ENCODE assay signal across 17 cellular contexts in genomic region chr6:15534970-15535369, GRCh38.
DNase-seq lines count a peak whose midpoint lies in the region; ATAC-seq, FAIRE-seq and TF ChIP-seq lines count a peak whose summit lies in the region.
"Had no signal": no experiment of that assay in that cellular context is flagged by ENCODE, and none has a peak within 500 bp of the region (broad histone marks: within the 10 kb centered on the region; RNA-seq: fewer than 3 reads in every experiment).

No MANE protein-coding gene starts in this region.

- no peak overlapping the region for H3K4me3 Mint-ChIP-seq in activated naive CD8-positive, alpha-beta T cell
- no peak overlapping the region for H3K4me3 Mint-ChIP-seq in activated naive CD8-positive, alpha-beta T cell treated with anti-CD3 and anti-CD28 coated beads for 36 hours
- no peak overlapping the region for H3K4me3 Mint-ChIP-seq in stimulated activated naive B cell treated with anti-CD40 and anti-IgM and Interleukin-4, amounts not matched to agents 10 μg/mL and 1 μg/mL and 100 μg/mL, for 72 hours
- H3K4me3 Mint-ChIP-seq: activated naive CD8-positive, alpha-beta T cell treated with anti-CD3 and anti-CD28 coated beads, Interleukin-2, amount 10 ng/mL, durations not matched to agents 7 days and 5 days; T-cell had no signal

- DNase-seq in activated naive CD8-positive, alpha-beta T cell treated with anti-CD3 and anti-CD28 coated beads for 36 hours: no peak
- DNase-seq in SKM-1 (lab: John Stamatoyannopoulos, UW; ENCODE audit: unreplicated experiment): peak; percentile 80
- DNase-seq in kidney: no peak
- no peak for DNase-seq in stimulated activated naive B cell treated with anti-CD40 and anti-IgM and Interleukin-4, amounts not matched to agents 10 μg/mL and 1 μg/mL and 100 μg/mL, for 72 hours
- no peak for DNase-seq in cerebellum (ENCODE audit: low spot score)
- DNase-seq in GM03348 (ENCODE audit: low spot score): no peak
- DNase-seq in NAMALWA (ENCODE audit: low spot score): no peak
- DNase-seq: activated naive CD8-positive, alpha-beta T cell treated with anti-CD3 and anti-CD28 coated beads, Interleukin-2, amount 10 ng/mL, durations not matched to agents 7 days and 5 days; central memory CD4-positive, alpha-beta T cell; HCEC 1CT; NCI-H1436; Peyer's patch; stimulated activated CD4-positive, alpha-beta T cell treated with anti-CD3 and anti-CD28 coated beads, Interleukin-15, amount 100 ng/mL, for 24 hours; T-cell had no signal

- FAIRE-seq in kidney (lab: Jason Lieb, UNC): no peak
- FAIRE-seq: frontal cortex had no signal

- peak; percentile 97 to 99 for ATAC-seq in stimulated activated naive B cell treated with anti-CD40 and anti-IgM and Interleukin-4, amounts not matched to agents 10 μg/mL and 1 μg/mL and 100 μg/mL, for 72 hours (replicated peaks)
- ATAC-seq: T-cell had no signal

- intact Hi-C loops in kidney (cut with DNase I): no loop called here

- no peak for TF ChIP-seq CTCF in kidney (IDR thresholded peaks at IDR 0.05; ENCODE audit: borderline replicate concordance, extremely low read depth, insufficient read depth)

- peaks cover 4 to 7% of the 10 kb centered on the region in 2 donors for H3K36me3 ChIP-seq in kidney (ENCODE audit: control insufficient read depth in 1 of 2, insufficient read depth in 2 of 2, low read length in 2 of 2)

- no peaks in the 10 kb centered on the region for H3K27me3 Mint-ChIP-seq in activated naive CD8-positive, alpha-beta T cell
- H3K27me3 Mint-ChIP-seq in activated naive CD8-positive, alpha-beta T cell treated with anti-CD3 and anti-CD28 coated beads for 36 hours: no peaks in the 10 kb centered on the region
- no peaks in the 10 kb centered on the region for H3K27me3 Mint-ChIP-seq in stimulated activated naive B cell treated with anti-CD40 and anti-IgM and Interleukin-4, amounts not matched to agents 10 μg/mL and 1 μg/mL and 100 μg/mL, for 72 hours
- H3K27me3 Mint-ChIP-seq: activated naive CD8-positive, alpha-beta T cell treated with anti-CD3 and anti-CD28 coated beads, Interleukin-2, amount 10 ng/mL, durations not matched to agents 7 days and 5 days; T-cell had no signal

- H3K4me1 ChIP-seq in kidney (ENCODE audit: control insufficient read depth in 1 of 2, insufficient read depth in 1 of 2, low read depth in 1 of 2, low read length in 2 of 2): peaks cover 9 to 18% of the 10 kb centered on the region in 2 donors
- H3K4me1 ChIP-seq: parathyroid adenoma, Peyer's patch had no signal

- no peak overlapping the region for H3K9ac ChIP-seq in kidney (ENCODE audit: low read length in 2 of 2)
- H3K9ac ChIP-seq: parathyroid adenoma had no signal

- peaks cover 10% of the 10 kb centered on the region for H3K36me3 Mint-ChIP-seq in activated naive CD8-positive, alpha-beta T cell
- peaks cover 20% of the 10 kb centered on the region for H3K36me3 Mint-ChIP-seq in activated naive CD8-positive, alpha-beta T cell treated with anti-CD3 and anti-CD28 coated beads for 36 hours
- H3K36me3 Mint-ChIP-seq in stimulated activated naive B cell treated with anti-CD40 and anti-IgM and Interleukin-4, amounts not matched to agents 10 μg/mL and 1 μg/mL and 100 μg/mL, for 72 hours: peaks cover 51 to 55% of the 10 kb centered on the region in 2 donors

- H3K9me3 ChIP-seq in kidney (ENCODE audit: control insufficient read depth in 1 of 2, low read length in 2 of 2): no peaks in the 10 kb centered on the region
- H3K9me3 ChIP-seq: Peyer's patch had no signal

- H3K4me1 Mint-ChIP-seq in activated naive CD8-positive, alpha-beta T cell (ENCODE audit: low read depth): peaks cover 11% of the 10 kb centered on the region
- peaks cover 9% of the 10 kb centered on the region for H3K4me1 Mint-ChIP-seq in activated naive CD8-positive, alpha-beta T cell treated with anti-CD3 and anti-CD28 coated beads for 36 hours
- peaks cover 20 to 42% of the 10 kb centered on the region in 2 donors for H3K4me1 Mint-ChIP-seq in stimulated activated naive B cell treated with anti-CD40 and anti-IgM and Interleukin-4, amounts not matched to agents 10 μg/mL and 1 μg/mL and 100 μg/mL, for 72 hours

- H3K4me3 ChIP-seq in kidney (ENCODE audit: low read length in 2 of 2): no peak overlapping the region
- H3K4me3 ChIP-seq: Peyer's patch had no signal

- H3K27ac Mint-ChIP-seq in activated naive CD8-positive, alpha-beta T cell: peak overlapping the region; percentile 16
- H3K27ac Mint-ChIP-seq in activated naive CD8-positive, alpha-beta T cell treated with anti-CD3 and anti-CD28 coated beads for 36 hours: no peak overlapping the region
- peak overlapping the region; percentile 56 for H3K27ac Mint-ChIP-seq in stimulated activated naive B cell treated with anti-CD40 and anti-IgM and Interleukin-4, amounts not matched to agents 10 μg/mL and 1 μg/mL and 100 μg/mL, for 72 hours
- H3K27ac Mint-ChIP-seq: activated naive CD8-positive, alpha-beta T cell treated with anti-CD3 and anti-CD28 coated beads, Interleukin-2, amount 10 ng/mL, durations not matched to agents 7 days and 5 days had no signal

- no peaks in the 10 kb centered on the region for H3K9me3 Mint-ChIP-seq in activated naive CD8-positive, alpha-beta T cell (ENCODE audit: low read depth)
- H3K9me3 Mint-ChIP-seq in activated naive CD8-positive, alpha-beta T cell treated with anti-CD3 and anti-CD28 coated beads for 36 hours: no peaks in the 10 kb centered on the region
- H3K9me3 Mint-ChIP-seq in stimulated activated naive B cell treated with anti-CD40 and anti-IgM and Interleukin-4, amounts not matched to agents 10 μg/mL and 1 μg/mL and 100 μg/mL, for 72 hours: peaks cover 3 to 7% of the 10 kb centered on the region in 2 donors
- H3K9me3 Mint-ChIP-seq: T-cell had no signal

- peak overlapping the region; percentile 38 to 71 for H3K27ac ChIP-seq in kidney (ENCODE audit: low read depth in 2 of 2, low read length in 2 of 2)
- H3K27ac ChIP-seq: parathyroid adenoma had no signal
